In genomic region chr18:49876536-49876935, GRCh38 we compare ENCODE assay signal across 22 cellular contexts.
"Had no signal": no experiment of that assay in that cellular context is flagged by ENCODE, and none has a peak within 500 bp of the region (broad histone marks: within the 10 kb centered on the region; RNA-seq: fewer than 3 reads in every experiment).

No MANE protein-coding gene starts in this region.

- H3K27ac ChIP-seq: heart right ventricle, left ventricle myocardium inferior, neural progenitor cell, ovary, right atrium auricular region, spleen, testis, tibial nerve had no signal

- ATAC-seq: natural killer cell treated with Interleukin-12 subunit alpha and Interleukin-12 subunit beta and Interleukin-15 and Interleukin-18, amount 100 ng/mL, for 72 hours; stimulated activated memory B cell treated with anti-CD40 and anti-IgM and Interleukin-4, amounts not matched to agents 10 μg/mL and 1 μg/mL and 100 μg/mL, for 72 hours had no signal

- H3K27me3 ChIP-seq: dorsolateral prefrontal cortex, neural progenitor cell, ovary, right atrium auricular region, spleen, testis, tibial nerve had no signal

- H3K4me1 ChIP-seq: heart right ventricle, left ventricle myocardium inferior, neural progenitor cell, spleen, testis, tibial nerve had no signal

- H3K9me3 ChIP-seq: heart right ventricle, left ventricle myocardium inferior, ovary, right atrium auricular region, spleen, testis, tibial nerve had no signal

- H3K4me3 ChIP-seq: dorsolateral prefrontal cortex, heart right ventricle, left ventricle myocardium inferior, lung, neural progenitor cell, ovary, right atrium auricular region, spleen, testis, tibial nerve had no signal

- DNase-seq: caudate nucleus; cortex of kidney; dorsolateral prefrontal cortex; effector CD8-positive, alpha-beta T cell; heart right ventricle; hypothalamus; left ventricle myocardium inferior; mesenchymal stem cell; midbrain; nucleus accumbens; ovary; spleen; stimulated activated CD4-positive, alpha-beta T cell treated with anti-CD3 and anti-CD28 coated beads, Interleukin-15, amount 100 ng/mL, for 24 hours; stimulated activated CD4-positive, alpha-beta T cell treated with anti-CD3 and anti-CD28 coated beads, Interleukin-1b, Interleukin-23, amount 100 ng/mL, for 48 hours; stimulated activated CD4-positive, alpha-beta T cell treated with anti-CD3 and anti-CD28 coated beads, Interleukin-4, amount 100 ng/mL, for 24 hours; testis had no signal

- H3K36me3 ChIP-seq: heart right ventricle, left ventricle myocardium inferior, neural progenitor cell, ovary, right atrium auricular region, spleen had no signal
